In genomic region chr1:153968400-153968799, GRCh38 we compare ENCODE assay signal across 8 cellular contexts. TPM values are rescaled to one million over a fixed set of nuclear protein-coding genes. Genes with fewer than 3 reads are reported as not detected.
A peak's percentile ranks its signal among the peaks of the same experiment; 100 is the strongest.
DNase-seq lines count a peak whose midpoint lies in the region; ATAC-seq and TF ChIP-seq lines count a peak whose summit lies in the region.

No MANE protein-coding gene starts in this region.

- H3K4me2 ChIP-seq in parathyroid adenoma (ENCODE audit: low read length), result peak overlapping the region; percentile 82

- H3K9me3 Mint-ChIP-seq in Caco-2 (ENCODE audit: unreplicated experiment) (no peaks in the 10 kb centered on the region), endothelial cell (ENCODE audit: unreplicated experiment) (no peaks in the 10 kb centered on the region)

- H3K27me3 ChIP-seq in Caco-2 (replicated peaks; ENCODE audit: control insufficient read depth, insufficient read depth, low read length) (no peaks in the 10 kb centered on the region), NT2/D1 (ENCODE audit: insufficient read depth, insufficient read length) (no peaks in the 10 kb centered on the region), parathyroid adenoma (ENCODE audit: control insufficient read depth, insufficient read depth, low read length) (no peaks in the 10 kb centered on the region)

- H3K4me1 ChIP-seq in Caco-2 (peaks cover 9% of the 10 kb centered on the region; the same call in 1 of the 2 replicates), NT2/D1 (ENCODE audit: insufficient read depth, insufficient read length) (peaks cover 3% of the 10 kb centered on the region), parathyroid adenoma (peaks cover 7% of the 10 kb centered on the region)

- DNase-seq in Caco-2 (no peak), NT2/D1 (ENCODE audit: low read depth, low spot score) (no peak), endothelial cell (ENCODE audit: low spot score) (peak; percentile 31), activated gamma-delta T cell treated with Interleukin-2 at 50 U/mL for 16 hours (no peak), AML-193 (lab: John Stamatoyannopoulos, UW) (no peak)
- DNase-seq in activated CD8-positive, alpha-beta memory T cell treated with anti-CD3 and anti-CD28 coated beads for 24 hours, result no peak

- H3K9me3 ChIP-seq in Caco-2 (no peaks in the 10 kb centered on the region), NT2/D1 (ENCODE audit: insufficient read depth, low read length) (no peaks in the 10 kb centered on the region), parathyroid adenoma (ENCODE audit: control insufficient read depth, low read length) (no peaks in the 10 kb centered on the region)

- no TSS peak for BruUV-seq in Caco-2 (replicated peaks; lab: Mats Ljungman, UMichigan)

- peak overlapping the region; percentile 99 for H3K27ac Mint-ChIP-seq in Caco-2 (ENCODE audit: unreplicated experiment)
- peak overlapping the region; percentile 76 for H3K27ac Mint-ChIP-seq in endothelial cell (ENCODE audit: unreplicated experiment)

- POLR2A ChIA-PET in Caco-2 (lab: Charles Lee), result no interaction called here

- ATAC-seq in GM19452 (IDR thresholded peaks at IDR 0.05; ENCODE audit: unreplicated experiment), result no peak

- peak overlapping the region; percentile 83 for H3K9ac ChIP-seq in NT2/D1 (ENCODE audit: insufficient read length, low read depth)
- H3K9ac ChIP-seq in parathyroid adenoma, result no peak overlapping the region

- H3K4me3 Mint-ChIP-seq in Caco-2 (ENCODE audit: unreplicated experiment) (peak overlapping the region; percentile 81), endothelial cell (ENCODE audit: unreplicated experiment) (peak overlapping the region; percentile 90)

- no peaks in the 10 kb centered on the region for H3K36me3 ChIP-seq in Caco-2 (ENCODE audit: control insufficient read depth, insufficient read depth, low read length)
- peaks cover 16% of the 10 kb centered on the region for H3K36me3 ChIP-seq in NT2/D1 (ENCODE audit: insufficient read depth, insufficient read length, low read length)
- H3K36me3 ChIP-seq in parathyroid adenoma (ENCODE audit: control insufficient read depth, insufficient read depth, low read length), result no peaks in the 10 kb centered on the region

- no peak overlapping the region for H3K27ac ChIP-seq in parathyroid adenoma

- H3K4me3 ChIP-seq in Caco-2 (ENCODE audit: low read depth, low read length) (peak overlapping the region; percentile 47), NT2/D1 (ENCODE audit: insufficient read length, low read depth) (peak overlapping the region; percentile 83), parathyroid adenoma (ENCODE audit: low read depth, low read length) (peak overlapping the region; percentile 80)

- H3K36me3 Mint-ChIP-seq in Caco-2 (ENCODE audit: insufficient read depth, unreplicated experiment) (peaks cover 43% of the 10 kb centered on the region), endothelial cell (ENCODE audit: low read depth, unreplicated experiment) (peaks cover 9% of the 10 kb centered on the region)

- no peak for TF ChIP-seq CTCF in Caco-2 (IDR thresholded peaks at IDR 0.05; ENCODE audit: insufficient read depth in 1 of 2, low read depth in 1 of 2, low read length in 1 of 2, severe bottlenecking in 1 of 2, unreplicated experiment in 1 of 2)
- no peak for TF ChIP-seq CTCF in endothelial cell (IDR thresholded peaks at IDR 0.05; ENCODE audit: unreplicated experiment)
- TF ChIP-seq CTCF in parathyroid adenoma (IDR thresholded peaks at IDR 0.05), result no peak

- intact Hi-C loops in Caco-2 (cut with micrococcal nuclease; ENCODE audit: unreplicated experiment), result no loop called here

- H3K4me1 Mint-ChIP-seq in Caco-2 (ENCODE audit: low read depth, unreplicated experiment) (peaks cover 9% of the 10 kb centered on the region), endothelial cell (ENCODE audit: unreplicated experiment) (peaks cover 57% of the 10 kb centered on the region)

- H3K79me2 ChIP-seq in parathyroid adenoma, result no peaks in the 10 kb centered on the region

- peak overlapping the region; percentile 89 for H2AFZ ChIP-seq in parathyroid adenoma

- H3K27me3 Mint-ChIP-seq in Caco-2 (ENCODE audit: insufficient read depth, unreplicated experiment) (no peaks in the 10 kb centered on the region), endothelial cell (ENCODE audit: unreplicated experiment) (peaks cover 13% of the 10 kb centered on the region)

- CTCF ChIA-PET in Caco-2 (lab: Charles Lee), result interaction anchor here (1.6 kb wide), 3 partner anchors 22 to 193 kb away, joined by 3 to 9 read pairs (median 6); partner anchors contain the start of genes RPS27 and SLC27A3

RNA-seq across cellular contexts. Expression of gene CREB3L4, which starts 0.7 kb away (rescaled TPM):
- 9.0 and 9.8 TPM in 2 replicates for total RNA-seq in Caco-2 (2022)
- 13.2 TPM for total RNA-seq in endothelial cell (ENCODE audit: unreplicated experiment)

RNA-seq across cellular contexts. Expression of gene SLC39A1, which starts 5.1 kb away (rescaled TPM):
- total RNA-seq in Caco-2 (2022) (135 and 150 TPM in 2 replicates), endothelial cell (ENCODE audit: unreplicated experiment) (136 TPM)

RNA-seq across cellular contexts. Expression of gene JTB, which starts 9.1 kb away (rescaled TPM):
- 123 and 124 TPM in 2 replicates for total RNA-seq in Caco-2 (2022)
- 58.7 TPM for total RNA-seq in endothelial cell (ENCODE audit: unreplicated experiment)

RNA-seq across cellular contexts. Expression of gene CRTC2, which starts 10.0 kb away (rescaled TPM):
- total RNA-seq in Caco-2 (2022) (24.4 and 30.8 TPM in 2 replicates), endothelial cell (ENCODE audit: unreplicated experiment) (69.9 TPM)

RNA-seq across cellular contexts. Expression of gene RAB13, which starts 17.7 kb away (rescaled TPM):
- 77.4 and 79.3 TPM in 2 replicates for total RNA-seq in Caco-2 (2022)
- total RNA-seq in endothelial cell (ENCODE audit: unreplicated experiment), result 419 TPM
